8 cellular contexts compared by ENCODE assay signal in the genomic region with DNA sequence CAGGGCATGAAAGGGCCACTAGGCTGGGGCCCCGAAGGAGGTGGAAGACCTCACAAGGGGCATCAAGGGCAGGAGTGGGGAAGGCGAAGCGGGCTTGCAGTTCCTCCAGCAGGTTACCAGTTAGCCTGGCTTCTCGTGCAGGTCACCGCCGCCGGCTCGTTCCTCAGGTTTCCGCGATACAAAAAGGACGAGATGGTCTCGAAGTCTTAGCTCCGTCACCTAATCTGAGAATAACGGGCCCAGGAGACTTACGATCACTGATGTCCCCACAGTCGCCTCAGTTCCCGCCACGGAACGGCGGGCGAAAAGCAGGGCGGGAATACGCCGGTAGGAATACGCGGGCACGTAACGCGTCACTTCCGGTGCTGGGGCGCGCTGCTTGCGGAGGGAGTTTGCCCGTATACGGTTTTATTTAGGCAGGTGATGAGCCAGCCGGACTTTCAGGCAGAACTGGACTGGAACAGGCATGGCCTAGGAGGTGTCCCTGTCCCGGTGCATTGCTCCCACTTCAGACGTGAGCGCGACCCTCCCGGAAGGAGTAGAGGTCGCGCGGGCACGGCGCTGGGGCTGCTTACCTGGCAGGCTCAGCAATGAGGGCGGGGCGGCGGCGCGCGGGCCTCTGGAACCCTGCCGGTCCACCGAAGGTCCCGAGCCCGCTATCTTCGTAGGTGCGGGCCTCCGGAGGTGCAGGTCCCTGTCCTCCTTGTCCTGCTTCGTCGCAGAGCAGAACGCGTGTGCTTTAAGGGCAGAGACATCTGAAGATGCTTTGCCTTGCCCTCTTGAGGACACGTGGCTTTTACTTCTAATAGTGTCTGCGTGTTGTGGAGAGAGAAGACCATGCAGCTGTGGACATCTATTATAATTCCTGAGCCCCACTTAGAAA. TPM values are rescaled to one million over a fixed set of nuclear protein-coding genes. Genes with fewer than 3 reads are reported as not detected.
A peak's percentile ranks its signal among the peaks of the same experiment; 100 is the strongest.
DNase-seq lines count a peak whose midpoint lies in the region; ATAC-seq lines count a peak whose summit lies in the region.

RFC4 (minus strand) TSS at position 310 of the 883 bp plus-strand sequence. CDS start 1,769 bp downstream, outside the sequence.

- no peaks in the 10 kb centered on the region for H3K27me3 Mint-ChIP-seq in CD8-positive, alpha-beta memory T cell

- H3K9me3 ChIP-seq in CD8-positive, alpha-beta memory T cell (ENCODE audit: low read length): no peaks in the 10 kb centered on the region
- H3K9me3 ChIP-seq in endocrine pancreas (ENCODE audit: control insufficient read depth, low read length): no peaks in the 10 kb centered on the region

- peaks cover 25% of the 10 kb centered on the region for H3K4me1 ChIP-seq in CD8-positive, alpha-beta memory T cell (ENCODE audit: insufficient read depth, low read length)
- H3K4me1 ChIP-seq in endocrine pancreas (ENCODE audit: control insufficient read depth, insufficient read depth, low read length): peaks cover 6% of the 10 kb centered on the region

- peak; percentile 67 for ATAC-seq in GM19468 (IDR thresholded peaks at IDR 0.05; ENCODE audit: extremely low read depth, unreplicated experiment)

- peak within 1 kb of the TSS; percentile 93 to 97 (median 96) for H3K27ac Mint-ChIP-seq in CD8-positive, alpha-beta memory T cell

- H3K36me3 ChIP-seq in CD8-positive, alpha-beta memory T cell (ENCODE audit: insufficient read depth, low read length): no peaks in the 10 kb centered on the region
- no peaks in the 10 kb centered on the region for H3K36me3 ChIP-seq in endocrine pancreas (ENCODE audit: control insufficient read depth, insufficient read depth, low read length)

- CTCF ChIA-PET in CD8-positive, alpha-beta memory T cell (lab: Charles Lee): interaction anchor here (0.9 to 1.4 kb wide), 7 partner anchors 15 to 190 kb away, joined by 3 to 5 read pairs (median 4); partner anchors contain the start of gene EIF4A2

- DNase-seq in CD8-positive, alpha-beta memory T cell: peak; percentile 77 to 87 (median 80)
- DNase-seq in HPDE6-E6E7 (ENCODE audit: extremely low spot score) (peak; percentile 72), NOMO-1 treated with dmso at 0.1 percent for 144 hours (lab: John Stamatoyannopoulos, UW; ENCODE audit: unreplicated experiment) (peak; percentile 88), mesenteric fat pad (ENCODE audit: low spot score) (peak; percentile 95)
- peak; percentile 70 to 77 for DNase-seq in activated CD8-positive, alpha-beta memory T cell treated with anti-CD3 and anti-CD28 coated beads for 4 hours (ENCODE audit: low read depth in 2 of 2)
- peak; percentile 77 for DNase-seq in stimulated activated CD8-positive, alpha-beta memory T cell treated with anti-CD3 and anti-CD28 coated beads, Interleukin-15, amount 100 ng/mL, for 24 hours (ENCODE audit: low read depth)

- H3K4me1 Mint-ChIP-seq in CD8-positive, alpha-beta memory T cell: peaks cover 13 to 34% (median 32%) of the 10 kb centered on the region in 3 donors

- peaks cover 3 to 19% (median 4%) of the 10 kb centered on the region in 3 donors for H3K36me3 Mint-ChIP-seq in CD8-positive, alpha-beta memory T cell

- peak within 1 kb of the TSS; percentile 99 for H3K9ac ChIP-seq in endocrine pancreas (ENCODE audit: control insufficient read depth, insufficient read depth, low read length)

- H3K9me3 Mint-ChIP-seq in CD8-positive, alpha-beta memory T cell: no peaks in the 10 kb centered on the region

- H3K27ac ChIP-seq in CD8-positive, alpha-beta memory T cell (ENCODE audit: low read depth, low read length): peak within 1 kb of the TSS; percentile 84

- peak within 1 kb of the TSS; percentile 93 to 98 (median 96) for H3K4me3 Mint-ChIP-seq in CD8-positive, alpha-beta memory T cell

- no peaks in the 10 kb centered on the region for H3K27me3 ChIP-seq in CD8-positive, alpha-beta memory T cell (ENCODE audit: insufficient read depth, low read length, poor library complexity, severe bottlenecking)
- H3K27me3 ChIP-seq in endocrine pancreas (ENCODE audit: control insufficient read depth, insufficient read depth, low read length): no peaks in the 10 kb centered on the region

- peak within 1 kb of the TSS; percentile 97 for H3K4me3 ChIP-seq in CD8-positive, alpha-beta memory T cell (ENCODE audit: low read length)
- H3K4me3 ChIP-seq in endocrine pancreas (ENCODE audit: control insufficient read depth, insufficient read depth, low read length): peak within 1 kb of the TSS; percentile 54

- POLR2A ChIA-PET in CD8-positive, alpha-beta memory T cell (lab: Charles Lee): interaction anchor here (0.5 to 4.9 kb wide), 5 partner anchors 17 to 239 kb away, joined by 3 to 48 read pairs (median 6); partner anchors contain the start of gene EIF4A2

RNA-seq across cellular contexts. Expression of gene RFC4, which starts in this region (rescaled TPM):
- 100 to 1,000 TPM; 106 to 110 TPM for total RNA-seq in CD8-positive, alpha-beta memory T cell
- polyA plus RNA-seq in CD8-positive, alpha-beta memory T cell: 23.9 TPM
- 6.4 TPM for total RNA-seq in mesenteric fat pad

Comparison
In these comparisons a context has a peak if more than half of its experiments do, and no peak if none do; other contexts are left out.
1. Peak in every context shown above with its lines: DNase-seq, ATAC-seq, H3K4me3 ChIP-seq and H3K27ac ChIP-seq.
2. RNA of gene RFC4 (total RNA-seq): 106 to 110 TPM in CD8-positive, alpha-beta memory T cell; 6.4 TPM in mesenteric fat pad (single experiment); every median in the first group is over 10 times any median in the second.